In genomic region chr17:41918392-41919164, GRCh38 we compare ENCODE assay signal across 1 cellular context.
TF ChIP-seq lines count a peak whose summit lies in the region.

Gene ACLY, minus strand, starts transcription at chr17:41918951. Its CDS starts 5,078 bp downstream, at chr17:41913873.

TF ChIP-seq in GM12878, 131 proteins besides CTCF, POLR2A, EP300 and RAD21 (continued from another document and continues in another):
- TF ChIP-seq, protein P1, sequence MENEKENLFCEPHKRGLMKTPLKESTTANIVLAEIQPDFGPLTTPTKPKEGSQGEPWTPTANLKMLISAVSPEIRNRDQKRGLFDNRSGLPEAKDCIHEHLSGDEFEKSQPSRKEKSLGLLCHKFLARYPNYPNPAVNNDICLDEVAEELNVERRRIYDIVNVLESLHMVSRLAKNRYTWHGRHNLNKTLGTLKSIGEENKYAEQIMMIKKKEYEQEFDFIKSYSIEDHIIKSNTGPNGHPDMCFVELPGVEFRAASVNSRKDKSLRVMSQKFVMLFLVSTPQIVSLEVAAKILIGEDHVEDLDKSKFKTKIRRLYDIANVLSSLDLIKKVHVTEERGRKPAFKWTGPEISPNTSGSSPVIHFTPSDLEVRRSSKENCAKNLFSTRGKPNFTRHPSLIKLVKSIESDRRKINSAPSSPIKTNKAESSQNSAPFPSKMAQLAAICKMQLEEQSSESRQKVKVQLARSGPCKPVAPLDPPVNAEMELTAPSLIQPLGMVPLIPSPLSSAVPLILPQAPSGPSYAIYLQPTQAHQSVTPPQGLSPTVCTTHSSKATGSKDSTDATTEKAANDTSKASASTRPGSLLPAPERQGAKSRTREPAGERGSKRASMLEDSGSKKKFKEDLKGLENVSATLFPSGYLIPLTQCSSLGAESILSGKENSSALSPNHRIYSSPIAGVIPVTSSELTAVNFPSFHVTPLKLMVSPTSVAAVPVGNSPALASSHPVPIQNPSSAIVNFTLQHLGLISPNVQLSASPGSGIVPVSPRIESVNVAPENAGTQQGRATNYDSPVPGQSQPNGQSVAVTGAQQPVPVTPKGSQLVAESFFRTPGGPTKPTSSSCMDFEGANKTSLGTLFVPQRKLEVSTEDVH (IDR thresholded peaks at IDR 0.05; ENCODE audit: low read depth, partially characterized antibody), result no peak
- TF ChIP-seq BRCA1 (IDR thresholded peaks at IDR 0.05; ENCODE audit: low read depth, low read length) (no peak), BCL11A (IDR thresholded peaks at IDR 0.05; ENCODE audit: low read depth, low read length) (no peak), ZNF622 (IDR thresholded peaks at IDR 0.05) (no peak), POLR2AphosphoS5 (IDR thresholded peaks at IDR 0.05; ENCODE audit: low read length) (peak; percentile 80), HDGF (IDR thresholded peaks at IDR 0.05) (no peak), RB1 (IDR thresholded peaks at IDR 0.05; ENCODE audit: borderline replicate concordance) (peak; percentile 44; the same call in 1 of the 2 replicates), IRF5 (IDR thresholded peaks at IDR 0.05; ENCODE audit: borderline replicate concordance) (no peak), MTA3 (IDR thresholded peaks at IDR 0.05; ENCODE audit: borderline replicate concordance, low read length) (no peak), CHD4 (IDR thresholded peaks at IDR 0.05) (no peak), ZSCAN29 (IDR thresholded peaks at IDR 0.05) (no peak), SRF (IDR thresholded peaks at IDR 0.05; ENCODE audit: low read depth in 2 of 2, low read length in 2 of 2) (no peak), ZBTB33 (IDR thresholded peaks at IDR 0.05) (no peak), TARDBP (IDR thresholded peaks at IDR 0.05; ENCODE audit: borderline replicate concordance) (0 out of 2 replicates have a peak, but pooled peaks have one; percentile 73), TBL1XR1 (IDR thresholded peaks at IDR 0.05; ENCODE audit: low read depth, low read length) (no peak; the same call in 1 of the 2 replicates), POLR2AphosphoS2 (IDR thresholded peaks at IDR 0.05; ENCODE audit: low read depth, low read length) (no peak), MYC (IDR thresholded peaks at IDR 0.05; ENCODE audit: insufficient read depth, insufficient read length, insufficient replicate concordance, low read length, severe bottlenecking) (no peak), ZNF687 (IDR thresholded peaks at IDR 0.05) (no peak), DPF2 (IDR thresholded peaks at IDR 0.05) (no peak), SPI1 (IDR thresholded peaks at IDR 0.05; ENCODE audit: borderline replicate concordance, insufficient read depth, low read depth, low read length) (no peak), MXI1 (IDR thresholded peaks at IDR 0.05; ENCODE audit: low read depth, low read length) (peak; percentile 13; the same call in 1 of the 2 replicates), SMARCA5 (IDR thresholded peaks at IDR 0.05) (0 out of 2 replicates have a peak, but pooled peaks have one; percentile 17), NFYA (IDR thresholded peaks at IDR 0.05; ENCODE audit: borderline replicate concordance, low read depth, low read length) (no peak), CREM (IDR thresholded peaks at IDR 0.05; ENCODE audit: low read depth) (peak; percentile 80), SREBF2 (IDR thresholded peaks at IDR 0.05; ENCODE audit: low read length) (peak; percentile 44; the same call in 1 of the 2 replicates), MEF2B (IDR thresholded peaks at IDR 0.05; ENCODE audit: partially characterized antibody, poor library complexity, severe bottlenecking) (no peak), CBX3 (IDR thresholded peaks at IDR 0.05; ENCODE audit: borderline replicate concordance, low read depth) (no peak), SIX5 (IDR thresholded peaks at IDR 0.05; ENCODE audit: low read depth, low read length, severe bottlenecking) (peak; percentile 90), SUZ12 (IDR thresholded peaks at IDR 0.05; ENCODE audit: unreplicated experiment) (no peak)
- TF ChIP-seq, protein P2, sequence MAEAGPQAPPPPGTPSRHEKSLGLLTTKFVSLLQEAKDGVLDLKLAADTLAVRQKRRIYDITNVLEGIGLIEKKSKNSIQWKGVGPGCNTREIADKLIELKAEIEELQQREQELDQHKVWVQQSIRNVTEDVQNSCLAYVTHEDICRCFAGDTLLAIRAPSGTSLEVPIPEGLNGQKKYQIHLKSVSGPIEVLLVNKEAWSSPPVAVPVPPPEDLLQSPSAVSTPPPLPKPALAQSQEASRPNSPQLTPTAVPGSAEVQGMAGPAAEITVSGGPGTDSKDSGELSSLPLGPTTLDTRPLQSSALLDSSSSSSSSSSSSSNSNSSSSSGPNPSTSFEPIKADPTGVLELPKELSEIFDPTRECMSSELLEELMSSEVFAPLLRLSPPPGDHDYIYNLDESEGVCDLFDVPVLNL (IDR thresholded peaks at IDR 0.05; ENCODE audit: low read depth, low read length), result no peak
- TF ChIP-seq, protein P3, sequence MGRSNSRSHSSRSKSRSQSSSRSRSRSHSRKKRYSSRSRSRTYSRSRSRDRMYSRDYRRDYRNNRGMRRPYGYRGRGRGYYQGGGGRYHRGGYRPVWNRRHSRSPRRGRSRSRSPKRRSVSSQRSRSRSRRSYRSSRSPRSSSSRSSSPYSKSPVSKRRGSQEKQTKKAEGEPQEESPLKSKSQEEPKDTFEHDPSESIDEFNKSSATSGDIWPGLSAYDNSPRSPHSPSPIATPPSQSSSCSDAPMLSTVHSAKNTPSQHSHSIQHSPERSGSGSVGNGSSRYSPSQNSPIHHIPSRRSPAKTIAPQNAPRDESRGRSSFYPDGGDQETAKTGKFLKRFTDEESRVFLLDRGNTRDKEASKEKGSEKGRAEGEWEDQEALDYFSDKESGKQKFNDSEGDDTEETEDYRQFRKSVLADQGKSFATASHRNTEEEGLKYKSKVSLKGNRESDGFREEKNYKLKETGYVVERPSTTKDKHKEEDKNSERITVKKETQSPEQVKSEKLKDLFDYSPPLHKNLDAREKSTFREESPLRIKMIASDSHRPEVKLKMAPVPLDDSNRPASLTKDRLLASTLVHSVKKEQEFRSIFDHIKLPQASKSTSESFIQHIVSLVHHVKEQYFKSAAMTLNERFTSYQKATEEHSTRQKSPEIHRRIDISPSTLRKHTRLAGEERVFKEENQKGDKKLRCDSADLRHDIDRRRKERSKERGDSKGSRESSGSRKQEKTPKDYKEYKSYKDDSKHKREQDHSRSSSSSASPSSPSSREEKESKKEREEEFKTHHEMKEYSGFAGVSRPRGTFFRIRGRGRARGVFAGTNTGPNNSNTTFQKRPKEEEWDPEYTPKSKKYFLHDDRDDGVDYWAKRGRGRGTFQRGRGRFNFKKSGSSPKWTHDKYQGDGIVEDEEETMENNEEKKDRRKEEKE (IDR thresholded peaks at IDR 0.05), result no peak
- TF ChIP-seq, protein P4, sequence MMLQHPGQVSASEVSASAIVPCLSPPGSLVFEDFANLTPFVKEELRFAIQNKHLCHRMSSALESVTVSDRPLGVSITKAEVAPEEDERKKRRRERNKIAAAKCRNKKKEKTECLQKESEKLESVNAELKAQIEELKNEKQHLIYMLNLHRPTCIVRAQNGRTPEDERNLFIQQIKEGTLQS (IDR thresholded peaks at IDR 0.05; ENCODE audit: borderline replicate concordance, extremely low read depth, low read depth, low read length), result no peak
- TF ChIP-seq, protein P5, sequence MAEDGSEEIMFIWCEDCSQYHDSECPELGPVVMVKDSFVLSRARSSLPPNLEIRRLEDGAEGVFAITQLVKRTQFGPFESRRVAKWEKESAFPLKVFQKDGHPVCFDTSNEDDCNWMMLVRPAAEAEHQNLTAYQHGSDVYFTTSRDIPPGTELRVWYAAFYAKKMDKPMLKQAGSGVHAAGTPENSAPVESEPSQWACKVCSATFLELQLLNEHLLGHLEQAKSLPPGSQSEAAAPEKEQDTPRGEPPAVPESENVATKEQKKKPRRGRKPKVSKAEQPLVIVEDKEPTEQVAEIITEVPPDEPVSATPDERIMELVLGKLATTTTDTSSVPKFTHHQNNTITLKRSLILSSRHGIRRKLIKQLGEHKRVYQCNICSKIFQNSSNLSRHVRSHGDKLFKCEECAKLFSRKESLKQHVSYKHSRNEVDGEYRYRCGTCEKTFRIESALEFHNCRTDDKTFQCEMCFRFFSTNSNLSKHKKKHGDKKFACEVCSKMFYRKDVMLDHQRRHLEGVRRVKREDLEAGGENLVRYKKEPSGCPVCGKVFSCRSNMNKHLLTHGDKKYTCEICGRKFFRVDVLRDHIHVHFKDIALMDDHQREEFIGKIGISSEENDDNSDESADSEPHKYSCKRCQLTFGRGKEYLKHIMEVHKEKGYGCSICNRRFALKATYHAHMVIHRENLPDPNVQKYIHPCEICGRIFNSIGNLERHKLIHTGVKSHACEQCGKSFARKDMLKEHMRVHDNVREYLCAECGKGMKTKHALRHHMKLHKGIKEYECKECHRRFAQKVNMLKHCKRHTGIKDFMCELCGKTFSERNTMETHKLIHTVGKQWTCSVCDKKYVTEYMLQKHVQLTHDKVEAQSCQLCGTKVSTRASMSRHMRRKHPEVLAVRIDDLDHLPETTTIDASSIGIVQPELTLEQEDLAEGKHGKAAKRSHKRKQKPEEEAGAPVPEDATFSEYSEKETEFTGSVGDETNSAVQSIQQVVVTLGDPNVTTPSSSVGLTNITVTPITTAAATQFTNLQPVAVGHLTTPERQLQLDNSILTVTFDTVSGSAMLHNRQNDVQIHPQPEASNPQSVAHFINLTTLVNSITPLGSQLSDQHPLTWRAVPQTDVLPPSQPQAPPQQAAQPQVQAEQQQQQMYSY (CRISPR knock-in tag; IDR thresholded peaks at IDR 0.05), result no peak
- TF ChIP-seq, protein P6, sequence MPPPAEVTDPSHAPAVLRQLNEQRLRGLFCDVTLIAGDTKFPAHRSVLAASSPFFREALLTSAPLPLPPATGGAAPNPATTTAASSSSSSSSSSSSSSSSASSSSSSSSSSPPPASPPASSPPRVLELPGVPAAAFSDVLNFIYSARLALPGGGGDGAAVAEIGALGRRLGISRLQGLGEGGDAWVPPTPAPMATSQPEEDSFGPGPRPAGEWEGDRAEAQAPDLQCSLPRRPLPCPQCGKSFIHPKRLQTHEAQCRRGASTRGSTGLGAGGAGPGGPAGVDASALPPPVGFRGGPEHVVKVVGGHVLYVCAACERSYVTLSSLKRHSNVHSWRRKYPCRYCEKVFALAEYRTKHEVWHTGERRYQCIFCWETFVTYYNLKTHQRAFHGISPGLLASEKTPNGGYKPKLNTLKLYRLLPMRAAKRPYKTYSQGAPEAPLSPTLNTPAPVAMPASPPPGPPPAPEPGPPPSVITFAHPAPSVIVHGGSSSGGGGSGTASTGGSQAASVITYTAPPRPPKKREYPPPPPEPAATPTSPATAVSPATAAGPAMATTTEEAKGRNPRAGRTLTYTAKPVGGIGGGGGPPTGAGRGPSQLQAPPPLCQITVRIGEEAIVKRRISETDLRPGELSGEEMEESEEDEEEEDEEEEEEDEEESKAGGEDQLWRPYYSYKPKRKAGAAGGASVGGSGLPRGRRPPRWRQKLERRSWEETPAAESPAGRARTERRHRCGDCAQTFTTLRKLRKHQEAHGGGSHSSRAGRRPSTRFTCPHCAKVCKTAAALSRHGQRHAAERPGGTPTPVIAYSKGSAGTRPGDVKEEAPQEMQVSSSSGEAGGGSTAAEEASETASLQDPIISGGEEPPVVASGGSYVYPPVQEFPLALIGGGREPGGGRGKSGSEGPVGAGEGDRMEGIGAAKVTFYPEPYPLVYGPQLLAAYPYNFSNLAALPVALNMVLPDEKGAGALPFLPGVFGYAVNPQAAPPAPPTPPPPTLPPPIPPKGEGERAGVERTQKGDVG (CRISPR knock-in tag; IDR thresholded peaks at IDR 0.05), result no peak
